Comparison of ENCODE assay signal across 8 cellular contexts in genomic region chr6:41941280-41942044, GRCh38.
DNase-seq lines count a peak whose midpoint lies in the region; ATAC-seq and TF ChIP-seq lines count a peak whose summit lies in the region.

TSS of gene CCND3 (minus strand) at chr6:41941808. CDS start at chr6:41941649, 159 bp downstream.

- H3K4me3 ChIP-seq in retinal pigment epithelial cell (ENCODE audit: low read length) = peak within 1 kb of the TSS; percentile 88

- no peak for TF ChIP-seq CTCF in retinal pigment epithelial cell (conservative IDR thresholded peaks at IDR 0.05; ENCODE audit: low read depth, low read length)

- DNase-seq in NCI-H1694 treated with DMSO at 0.1 percent for 48 hours (lab: John Stamatoyannopoulos, UW) (peak; percentile 33), T-helper 2 cell (peak; percentile 62 to 93 (median 80)), anterior cingulate cortex (lab: John Stamatoyannopoulos, UW) (peak in 57 of 58 donors; percentile 38 to 94 (median 84)), hepatic stellate cell (ENCODE audit: low spot score) (peak; percentile 91), retinal pigment epithelial cell (ENCODE audit: low read depth) (peak; percentile 61), cortex of kidney (lab: John Stamatoyannopoulos, UW) (no peak)

- ATAC-seq in GM18498 (IDR thresholded peaks at IDR 0.05; ENCODE audit: unreplicated experiment) = peak; percentile 93
- peak; percentile 77 for ATAC-seq in HG02870 (IDR thresholded peaks at IDR 0.05; ENCODE audit: unreplicated experiment)
